In the genomic region with DNA sequence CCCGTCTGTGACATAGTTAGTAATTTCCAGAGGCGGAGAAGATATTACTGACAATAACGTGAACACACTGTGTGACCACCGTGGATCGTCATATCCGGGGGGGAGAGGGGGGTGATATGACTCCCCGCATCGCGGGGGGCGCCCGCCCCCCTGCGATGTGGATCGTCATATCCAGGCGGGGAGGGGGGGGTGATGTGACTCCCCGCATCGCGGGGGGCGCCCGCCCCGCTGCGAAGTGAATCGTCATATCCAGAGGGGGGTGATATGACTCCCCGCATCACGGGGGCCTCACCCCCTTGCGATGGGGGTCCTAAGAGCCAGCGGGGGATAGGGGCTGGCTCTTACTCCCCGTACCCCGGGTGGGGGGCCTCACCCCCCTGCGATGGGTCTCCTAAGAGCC, we compare ENCODE assay signal across 22 cellular contexts. TPM values are rescaled to one million over a fixed set of nuclear protein-coding genes. Genes with fewer than 3 reads are reported as not detected.
"Had no signal": no experiment of that assay in that cellular context is flagged by ENCODE, and none has a peak within 500 bp of the region (broad histone marks: within the 10 kb centered on the region; RNA-seq: fewer than 3 reads in every experiment).

No MANE protein-coding gene starts in this region.

- H3K9me3 ChIP-seq: ascending aorta, body of pancreas had no signal

- H3K4me2 ChIP-seq: PC-9 had no signal

- H3K4me1 ChIP-seq: ascending aorta had no signal

- DNase-seq: activated CD4-positive, alpha-beta T cell treated with anti-CD3 and anti-CD28 coated beads for 4 hours; activated CD8-positive, alpha-beta memory T cell treated with anti-CD3 and anti-CD28 coated beads, Interleukin-2, amount 50 U/mL, for 4 hours; activated CD8-positive, alpha-beta T cell treated with anti-CD3 and anti-CD28 coated beads for 36 hours; activated naive CD4-positive, alpha-beta T cell treated with Interleukin-2 at 50 U/mL for 16 hours; activated naive CD8-positive, alpha-beta T cell treated with anti-CD3 and anti-CD28 coated beads, Interleukin-2, amount 50 U/mL, for 24 hours; activated T-cell treated with anti-CD3 and anti-CD28 coated beads, Interleukin-2, amount 50 U/mL, for 72 hours; amniotic stem cell; body of pancreas; central memory CD4-positive, alpha-beta T cell; Kasumi-1; NCI-H1105 treated with DMSO at 0.1 percent for 48 hours; NCI-H1436 treated with DMSO at 0.1 percent for 48 hours; NCI-H187; NCI-H526; PC-9; SIG-M5; T-helper 1 cell had no signal

- FAIRE-seq: bronchial epithelial cell, K562 had no signal

- H3K4me3 ChIP-seq: ascending aorta, body of pancreas, K562, PC-9 had no signal

- H3K27me3 ChIP-seq: ascending aorta, body of pancreas had no signal

- H3K27ac ChIP-seq: ascending aorta, body of pancreas, PC-9, VCaP had no signal

- ATAC-seq: activated CD8-positive, alpha-beta T cell treated with anti-CD3 and anti-CD28 coated beads for 36 hours; activated naive CD8-positive, alpha-beta T cell treated with anti-CD3 and anti-CD28 coated beads, Interleukin-2, amount 50 U/mL, for 24 hours; activated T-cell treated with anti-CD3 and anti-CD28 coated beads, Interleukin-2, amount 50 U/mL, for 72 hours; body of pancreas; K562 had no signal

- H3K36me3 ChIP-seq: ascending aorta had no signal

- H2AFZ ChIP-seq: PC-9 had no signal

RNA-seq across cellular contexts. Expression of a gene that starts 26.2 kb away (rescaled TPM):
- total RNA-seq: T-helper 2 cell treated with Interferon-gamma antibody and Interleukin-4, amounts not matched to agents 100 ng/mL and 5 ng/mL, for 36 hours had no signal
